Comparison of ENCODE assay signal across 9 cellular contexts in genomic region chr1:103517380-103518047, GRCh38. TPM values are rescaled to one million over a fixed set of nuclear protein-coding genes. Genes with fewer than 3 reads are reported as not detected.
DNase-seq lines count a peak whose midpoint lies in the region; ATAC-seq and TF ChIP-seq lines count a peak whose summit lies in the region.
"Had no signal": no experiment of that assay in that cellular context is flagged by ENCODE, and none has a peak within 500 bp of the region (broad histone marks: within the 10 kb centered on the region; RNA-seq: fewer than 3 reads in every experiment).

No MANE protein-coding gene starts in this region.

- peaks cover 27% of the 10 kb centered on the region for H3K4me1 ChIP-seq in RWPE2 (ENCODE audit: insufficient read depth, poor library complexity, severe bottlenecking)
- H3K4me1 ChIP-seq in upper lobe of left lung: peaks cover 0 to 5% (median 2%) of the 10 kb centered on the region in 4 donors

- TF ChIP-seq EP300 in upper lobe of left lung (IDR thresholded peaks at IDR 0.05): no peak

- ATAC-seq in GM19395 (IDR thresholded peaks at IDR 0.05; ENCODE audit: unreplicated experiment) (peak; percentile 89), HG02973 (IDR thresholded peaks at IDR 0.05; ENCODE audit: unreplicated experiment) (peak; percentile 89), RWPE2 (ENCODE audit: low read depth) (peak; percentile 61; the same call in 2 of the 3 replicates), sciatic nerve (no peak), upper lobe of left lung (ENCODE audit: low FRiP score in 2 of 2) (no peak)

- H3K4me3 ChIP-seq in GM08714 (ENCODE audit: low read length): peak overlapping the region; percentile 31; the same call in 1 of the 2 replicates
- no peak overlapping the region for H3K4me3 ChIP-seq in RWPE2 (ENCODE audit: severe bottlenecking)
- H3K4me3 ChIP-seq in upper lobe of left lung: no peak overlapping the region

- no peak for DNase-seq in RWPE2 (ENCODE audit: low spot score)
- DNase-seq in sciatic nerve (ENCODE audit: low spot score): no peak
- no peak for DNase-seq in upper lobe of left lung
- DNase-seq in T-helper 2 cell: no peak
- DNase-seq in cardiac septum (ENCODE audit: low spot score): no peak
- DNase-seq: activated effector memory CD4-positive, alpha-beta T cell treated with Interleukin-2 at 50 U/mL for 16 hours had no signal

- no peak for TF ChIP-seq POLR2A in upper lobe of left lung (IDR thresholded peaks at IDR 0.05)

- TF ChIP-seq CTCF in RWPE2 (IDR thresholded peaks at IDR 0.05; ENCODE audit: poor library complexity, severe bottlenecking) (no peak), upper lobe of left lung (IDR thresholded peaks at IDR 0.05) (no peak)

- WGBS in upper lobe of left lung, 2 donors: 78 to 85% methylated on average over 2 of the region's 2 CpGs

- H3K36me3 ChIP-seq in RWPE2 (ENCODE audit: low read depth) (no peaks in the 10 kb centered on the region), upper lobe of left lung (no peaks in the 10 kb centered on the region)

- no peaks in the 10 kb centered on the region for H3K9me3 ChIP-seq in RWPE2 (ENCODE audit: severe bottlenecking)
- no peaks in the 10 kb centered on the region for H3K9me3 ChIP-seq in upper lobe of left lung

- intact Hi-C loops in sciatic nerve (cut with DNase I): no loop called here
- intact Hi-C loops in cardiac septum (cut with DNase I): loop anchor here (5.0 kb wide), 1 partner anchor 410 kb away; the partner anchor contains the start of gene COL11A1

- peak overlapping the region; percentile 89 for H3K27ac ChIP-seq in RWPE2 (ENCODE audit: poor library complexity, severe bottlenecking)
- H3K27ac ChIP-seq in upper lobe of left lung: no peak overlapping the region

- H3K27me3 ChIP-seq in RWPE2 (ENCODE audit: insufficient read depth, poor library complexity, severe bottlenecking) (no peaks in the 10 kb centered on the region), upper lobe of left lung (no peaks in the 10 kb centered on the region)

RNA-seq across cellular contexts. Expression of gene RNPC3, which starts 8.0 kb away (rescaled TPM):
- 52.1 TPM for total RNA-seq in sciatic nerve
- total RNA-seq in upper lobe of left lung: 100 to 1,000 TPM in 1 of 6 donors, 10 to 100 TPM in 5; 20.4 to 150 (median 48.4) TPM
- 26.2 TPM for total RNA-seq in cardiac septum

RNA-seq across cellular contexts. Expression of gene AMY2B, which starts 53.9 kb away (rescaled TPM):
- total RNA-seq in sciatic nerve (53.7 TPM), upper lobe of left lung (10 to 100 TPM; 12.5 to 73.3 (median 23.8) TPM), cardiac septum (31.1 TPM)

Comparison
In these comparisons a context has a peak if more than half of its experiments do, and no peak if none do; other contexts are left out.
1. ATAC-seq: peak in GM19395 (single experiment), HG02973 (single experiment) and RWPE2 (single experiment); none in sciatic nerve (single experiment) and upper lobe of left lung (0 of 2).